Comparison of ENCODE assay signal across 1 cellular context in genomic region chr5:91269198-91269597, GRCh38.
TF ChIP-seq lines count a peak whose summit lies in the region.

No MANE protein-coding gene starts in this region.

TF ChIP-seq in GM23338, 12 proteins besides CTCF, POLR2A, EP300 and RAD21 (continued from another document):
- no peak for TF ChIP-seq REST (IDR thresholded peaks at IDR 0.05; ENCODE audit: unreplicated experiment)
- TF ChIP-seq STAT1 (IDR thresholded peaks at IDR 0.05; ENCODE audit: unreplicated experiment) = no peak
- no peak for TF ChIP-seq ZNF331 (CRISPR knock-in tag; IDR thresholded peaks at IDR 0.05; ENCODE audit: low read depth)
- TF ChIP-seq NANOG (IDR thresholded peaks at IDR 0.05; ENCODE audit: borderline replicate concordance) = no peak
- no peak for TF ChIP-seq ZNF114 (CRISPR knock-in tag; IDR thresholded peaks at IDR 0.05)
- no peak for TF ChIP-seq JUNB (IDR thresholded peaks at IDR 0.05; ENCODE audit: unreplicated experiment)
- no peak for TF ChIP-seq ETS1 (IDR thresholded peaks at IDR 0.05)
- no peak for TF ChIP-seq CREB1 (CRISPR knock-in tag; IDR thresholded peaks at IDR 0.05; ENCODE audit: low read depth)
TF ChIP-seq in GM23338: peak in this region for 0.
